14 cellular contexts compared by ENCODE assay signal in the genomic region with DNA sequence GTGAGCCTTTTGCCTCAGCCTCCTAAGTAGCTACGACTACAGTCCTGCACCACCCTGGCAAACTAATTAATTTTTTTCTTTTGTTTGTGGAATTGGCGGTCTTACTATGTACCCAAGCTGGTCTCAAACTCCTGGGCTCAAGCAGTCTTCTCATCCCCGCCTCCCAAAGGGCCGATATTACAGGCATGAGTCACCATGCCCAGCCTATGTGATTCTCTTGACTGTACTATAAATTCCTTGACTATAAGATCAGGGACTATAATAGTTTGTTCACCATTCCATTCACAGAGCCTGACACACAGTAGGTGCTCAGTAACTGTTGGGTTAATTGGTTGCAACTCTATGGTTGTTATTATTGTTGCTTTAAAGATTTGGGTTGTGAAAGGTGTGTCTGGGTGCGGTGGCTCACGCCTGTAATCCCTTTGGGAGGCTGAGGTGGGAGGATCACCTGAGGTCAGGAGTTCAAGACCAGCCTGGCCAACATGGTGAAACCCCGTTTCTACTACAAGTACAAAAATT. TPM values are rescaled to one million over a fixed set of nuclear protein-coding genes. Genes with fewer than 3 reads are reported as not detected.
DNase-seq lines count a peak whose midpoint lies in the region.
"Had no signal": no experiment of that assay in that cellular context is flagged by ENCODE, and none has a peak within 500 bp of the region (broad histone marks: within the 10 kb centered on the region; RNA-seq: fewer than 3 reads in every experiment).

No MANE protein-coding gene starts in this region.

- H3K27ac Mint-ChIP-seq in activated CD4-positive, alpha-beta memory T cell treated with anti-CD3 and anti-CD28 coated beads for 36 hours: no peak overlapping the region
- H3K27ac Mint-ChIP-seq: H9 had no signal

- in situ Hi-C loops in Caki2 (cut with HindIII; ENCODE audit: low pct_unique_long_range_greater_than_20kb, low sequenced_read_pairs): no loop called here

- intact Hi-C loops in activated CD4-positive, alpha-beta memory T cell treated with anti-CD3 and anti-CD28 coated beads for 36 hours (cut with micrococcal nuclease): no loop called here

- no peaks in the 10 kb centered on the region for H3K27me3 Mint-ChIP-seq in activated CD4-positive, alpha-beta memory T cell treated with anti-CD3 and anti-CD28 coated beads for 36 hours

- no peak overlapping the region for H3K4me3 Mint-ChIP-seq in activated CD4-positive, alpha-beta memory T cell treated with anti-CD3 and anti-CD28 coated beads for 36 hours
- H3K4me3 Mint-ChIP-seq: H9 had no signal

- peaks cover 12% of the 10 kb centered on the region for H3K36me3 Mint-ChIP-seq in activated CD4-positive, alpha-beta memory T cell treated with anti-CD3 and anti-CD28 coated beads for 36 hours

- DNase-seq in Caki2 (ENCODE audit: low read depth) (peak; percentile 18), NCI-H226 (peak; percentile 72), dermis blood vessel endothelial cell (peak; percentile 25), myocyte (ENCODE audit: low read depth) (peak; percentile 15), NCI-H1930 (lab: John Stamatoyannopoulos, UW) (no peak), activated T-cell treated with anti-CD3 and anti-CD28 coated beads for 4 hours (no peak), NCI-H2081 (lab: John Stamatoyannopoulos, UW) (no peak)
- no peak for DNase-seq in activated CD4-positive, alpha-beta memory T cell treated with anti-CD3 and anti-CD28 coated beads for 36 hours
- DNase-seq: activated CD4-positive, alpha-beta T cell treated with anti-CD3 and anti-CD28 coated beads, Interleukin-2, amount 50 U/mL, for 48 hours; activated effector memory CD4-positive, alpha-beta T cell treated with anti-CD3 and anti-CD28 coated beads, Interleukin-2, amount 50 U/mL, for 16 hours; H9; NCI-H526; stimulated activated CD4-positive, alpha-beta T cell treated with anti-CD3 and anti-CD28 coated beads, Interleukin-2, amount 100 ng/mL, for 48 hours; stimulated activated naive CD8-positive, alpha-beta T cell treated with anti-CD3 and anti-CD28 coated beads, Interleukin-15, Interleukin-2, amounts not matched to agents 100 U/mL and 50 U/mL, for 24 hours had no signal

- no peaks in the 10 kb centered on the region for H3K9me3 Mint-ChIP-seq in activated CD4-positive, alpha-beta memory T cell treated with anti-CD3 and anti-CD28 coated beads for 36 hours

- POLR2A ChIA-PET in activated CD4-positive, alpha-beta memory T cell treated with anti-CD3 and anti-CD28 coated beads for 36 hours (lab: Charles Lee): no interaction called here

- peaks cover 23% of the 10 kb centered on the region for H3K4me1 Mint-ChIP-seq in activated CD4-positive, alpha-beta memory T cell treated with anti-CD3 and anti-CD28 coated beads for 36 hours (ENCODE audit: low read depth)
- H3K4me1 Mint-ChIP-seq: H9 had no signal

- CTCF ChIA-PET in activated CD4-positive, alpha-beta memory T cell treated with anti-CD3 and anti-CD28 coated beads for 36 hours (lab: Charles Lee): no interaction called here

RNA-seq across cellular contexts. Expression of gene DAP3, which starts 17.3 kb away (rescaled TPM):
- total RNA-seq in Caki2 (2014; rRNA removed; shearing (Covaris generic); ENCODE audit: low replicate concordance): 53.2 and 75.2 TPM in 2 replicates
- total RNA-seq in dermis blood vessel endothelial cell (49.7 and 55.3 TPM in 2 replicates), myocyte (80.0 and 122 TPM in 2 replicates)
- 87.9 TPM for polyA plus RNA-seq in myocyte (2012)
- 100 to 1,000 TPM; 142 to 145 TPM for total RNA-seq in activated CD4-positive, alpha-beta memory T cell treated with anti-CD3 and anti-CD28 coated beads for 36 hours

RNA-seq across cellular contexts. Expression of gene YY1AP1, which starts 17.6 kb away (rescaled TPM):
- total RNA-seq in Caki2 (2014; rRNA removed; shearing (Covaris generic); ENCODE audit: low replicate concordance): 22.3 and 49.3 TPM in 2 replicates
- total RNA-seq in dermis blood vessel endothelial cell (44.9 and 66.9 TPM in 2 replicates), myocyte (34.5 and 45.7 TPM in 2 replicates)
- 34.9 TPM for polyA plus RNA-seq in myocyte (2012)
- total RNA-seq in activated CD4-positive, alpha-beta memory T cell treated with anti-CD3 and anti-CD28 coated beads for 36 hours: 10 to 100 TPM; 56.2 to 62.1 TPM

Comparison
In these comparisons a context has a peak if more than half of its experiments do, and no peak if none do; other contexts are left out.
1. DNase-seq: peak in Caki2 (single experiment), NCI-H226 (single experiment), dermis blood vessel endothelial cell (single experiment) and myocyte (single experiment); none in NCI-H1930 (0 of 2), activated T-cell treated with anti-CD3 and anti-CD28 coated beads for 4 hours (single experiment), NCI-H2081 (0 of 2) and activated CD4-positive, alpha-beta memory T cell treated with anti-CD3 and anti-CD28 coated beads for 36 hours (single experiment).